Comparison of ENCODE assay signal across 14 cellular contexts in genomic region chr15:92614301-92614700, GRCh38. TPM values are rescaled to one million over a fixed set of nuclear protein-coding genes. Genes with fewer than 3 reads are reported as not detected.
DNase-seq lines count a peak whose midpoint lies in the region; ATAC-seq and TF ChIP-seq lines count a peak whose summit lies in the region.
"Had no signal": no experiment of that assay in that cellular context is flagged by ENCODE, and none has a peak within 500 bp of the region (broad histone marks: within the 10 kb centered on the region; RNA-seq: fewer than 3 reads in every experiment).

No MANE protein-coding gene starts in this region.

- no peak for TF ChIP-seq EP300 in stomach (IDR thresholded peaks at IDR 0.05)

- H3K27me3 ChIP-seq in left lung (no peaks in the 10 kb centered on the region), stomach (no peaks in the 10 kb centered on the region)
- H3K27me3 ChIP-seq: BLaER1 had no signal

- WGBS in stomach, 5 donors: 23 to 52% (median 36%) methylated on average over 4 of the region's 4 CpGs

- no peak for TF ChIP-seq CTCF in left lung (IDR thresholded peaks at IDR 0.05)
- no peak for TF ChIP-seq CTCF in stomach (IDR thresholded peaks at IDR 0.05)
- no peak for TF ChIP-seq CTCF in GM20000 (IDR thresholded peaks at IDR 0.05; ENCODE audit: extremely low read depth, missing control alignments)

- no peak overlapping the region for H3K27ac Mint-ChIP-seq in stimulated activated memory B cell treated with anti-CD40 and anti-IgM and Interleukin-4, amounts not matched to agents 10 μg/mL and 1 μg/mL and 100 μg/mL, for 72 hours

- H3K27ac ChIP-seq in left lung: no peak overlapping the region
- peak overlapping the region; percentile 84 to 93 (median 90) for H3K27ac ChIP-seq in stomach
- H3K27ac ChIP-seq: BLaER1 had no signal

- no peaks in the 10 kb centered on the region for H3K36me3 Mint-ChIP-seq in stimulated activated memory B cell treated with anti-CD40 and anti-IgM and Interleukin-4, amounts not matched to agents 10 μg/mL and 1 μg/mL and 100 μg/mL, for 72 hours
- H3K36me3 Mint-ChIP-seq: IgD-negative memory B cell had no signal

- H3K9me3 ChIP-seq in left lung: no peaks in the 10 kb centered on the region
- no peaks in the 10 kb centered on the region for H3K9me3 ChIP-seq in stomach
- H3K9me3 ChIP-seq: BLaER1, HAP-1 had no signal

- intact Hi-C loops in left lung (cut with DNase I) (no loop called here), stomach (cut with DNase I; ENCODE audit: low total_unique reads) (no loop called here)

- H3K4me1 Mint-ChIP-seq in stimulated activated memory B cell treated with anti-CD40 and anti-IgM and Interleukin-4, amounts not matched to agents 10 μg/mL and 1 μg/mL and 100 μg/mL, for 72 hours: no peaks in the 10 kb centered on the region

- no peak overlapping the region for H3K4me3 ChIP-seq in left lung
- no peak overlapping the region for H3K4me3 ChIP-seq in stomach
- H3K4me3 ChIP-seq: BLaER1, HAP-1 had no signal

- H3K36me3 ChIP-seq in left lung (no peaks in the 10 kb centered on the region), stomach (peaks cover 0 to 4% (median 0%) of the 10 kb centered on the region in 4 donors)
- H3K36me3 ChIP-seq: BLaER1, HAP-1 had no signal

- no peak overlapping the region for H3K4me3 Mint-ChIP-seq in stimulated activated memory B cell treated with anti-CD40 and anti-IgM and Interleukin-4, amounts not matched to agents 10 μg/mL and 1 μg/mL and 100 μg/mL, for 72 hours

- H3K4me1 ChIP-seq in left lung (peaks cover 15 to 18% of the 10 kb centered on the region in 2 donors), stomach (peaks cover 55 to 74% (median 58%) of the 10 kb centered on the region in 4 donors)
- H3K4me1 ChIP-seq: BLaER1, HAP-1 had no signal

- no peaks in the 10 kb centered on the region for H3K27me3 Mint-ChIP-seq in stimulated activated memory B cell treated with anti-CD40 and anti-IgM and Interleukin-4, amounts not matched to agents 10 μg/mL and 1 μg/mL and 100 μg/mL, for 72 hours

- ATAC-seq in left lung (peak; percentile 10), HG03025 (IDR thresholded peaks at IDR 0.05; ENCODE audit: low FRiP score, unreplicated experiment) (no peak)
- ATAC-seq in stimulated activated memory B cell treated with anti-CD40 and anti-IgM and Interleukin-4, amounts not matched to agents 10 μg/mL and 1 μg/mL and 100 μg/mL, for 72 hours: no peak

- no peak for TF ChIP-seq POLR2A in stomach (IDR thresholded peaks at IDR 0.05)

- DNase-seq in DMS53 (lab: John Stamatoyannopoulos, UW) (peak; percentile 19), DMS53 treated with DMSO at 0.1 percent for 48 hours (lab: John Stamatoyannopoulos, UW; ENCODE audit: unreplicated experiment) (no peak), NCI-H69 (lab: John Stamatoyannopoulos, UW) (peak; percentile 24), left lung (no peak), stomach (peak; percentile 87), GM20000 (ENCODE audit: low spot score) (no peak)
- DNase-seq: 8988T, NCI-H146, NCI-H2107 had no signal

- no peaks in the 10 kb centered on the region for H3K9me3 Mint-ChIP-seq in stimulated activated memory B cell treated with anti-CD40 and anti-IgM and Interleukin-4, amounts not matched to agents 10 μg/mL and 1 μg/mL and 100 μg/mL, for 72 hours
- H3K9me3 Mint-ChIP-seq: IgD-negative memory B cell had no signal

RNA-seq across cellular contexts. Expression of gene FAM174B, which starts 41.3 kb away (rescaled TPM):
- total RNA-seq in left lung: 10 to 100 TPM; 42.8 to 66.3 TPM
- 10 to 100 TPM; 14.6 to 54.0 (median 36.2) TPM for total RNA-seq in stomach
- polyA plus RNA-seq in stomach: 10 to 100 TPM; 21.7 to 30.3 (median 22.7) TPM

Comparison
In these comparisons a context has a peak if more than half of its experiments do, and no peak if none do; other contexts are left out.
1. DNase-seq: peak in DMS53 (single experiment), NCI-H69 (single experiment) and stomach (single experiment); none in DMS53 treated with DMSO at 0.1 percent for 48 hours (single experiment), left lung (0 of 2) and GM20000 (single experiment).
2. H3K27ac ChIP-seq: peak in stomach (5 of 5); none in left lung (0 of 2).